In the genomic region with DNA sequence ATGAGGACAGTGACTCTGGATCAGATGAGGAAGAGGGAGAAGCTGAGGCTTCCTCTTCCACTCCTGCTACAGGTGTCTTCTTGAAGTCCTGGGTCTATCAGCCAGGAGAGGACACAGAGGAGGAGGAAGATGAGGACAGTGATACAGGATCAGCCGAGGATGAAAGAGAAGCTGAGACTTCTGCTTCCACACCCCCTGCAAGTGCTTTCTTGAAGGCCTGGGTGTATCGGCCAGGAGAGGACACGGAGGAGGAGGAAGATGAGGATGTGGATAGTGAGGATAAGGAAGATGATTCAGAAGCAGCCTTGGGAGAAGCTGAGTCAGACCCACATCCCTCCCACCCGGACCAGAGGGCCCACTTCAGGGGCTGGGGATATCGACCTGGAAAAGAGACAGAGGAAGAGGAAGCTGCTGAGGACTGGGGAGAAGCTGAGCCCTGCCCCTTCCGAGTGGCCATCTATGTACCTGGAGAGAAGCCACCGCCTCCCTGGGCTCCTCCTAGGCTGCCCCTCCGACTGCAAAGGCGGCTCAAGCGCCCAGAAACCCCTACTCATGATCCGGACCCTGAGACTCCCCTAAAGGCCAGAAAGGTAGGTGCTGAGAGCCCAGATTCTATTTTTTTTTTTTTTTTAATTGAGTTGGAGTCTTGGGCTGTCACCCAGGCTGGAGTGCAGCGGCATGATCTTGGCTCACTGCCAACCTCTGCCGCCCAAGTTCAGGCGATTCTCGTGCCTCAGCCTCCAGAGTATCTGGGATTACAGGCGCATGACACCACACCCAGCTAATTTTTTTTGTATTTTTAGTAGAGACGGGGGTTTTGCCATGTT, we compare ENCODE assay signal across 7 cellular contexts. TPM values are rescaled to one million over a fixed set of nuclear protein-coding genes. Genes with fewer than 3 reads are reported as not detected.
DNase-seq lines count a peak whose midpoint lies in the region; ATAC-seq and TF ChIP-seq lines count a peak whose summit lies in the region.
"Had no signal": no experiment of that assay in that cellular context is flagged by ENCODE, and none has a peak within 500 bp of the region (broad histone marks: within the 10 kb centered on the region; RNA-seq: fewer than 3 reads in every experiment).

No MANE protein-coding gene starts in this region.

- peak overlapping the region; percentile 100 for H3K4me3 ChIP-seq in CD4-positive, CD25-positive, alpha-beta regulatory T cell (ENCODE audit: low read depth, low read length)
- H3K4me3 ChIP-seq in Loucy (ENCODE audit: low read length, poor library complexity, severe bottlenecking) (peak overlapping the region; percentile 95), choroid plexus epithelial cell (ENCODE audit: low read depth, low read length) (peak overlapping the region; percentile 100), ovary (peak overlapping the region; percentile 97)

- peak overlapping the region; percentile 98 to 100 (median 99) for H3K4me3 Mint-ChIP-seq in CD4-positive, CD25-positive, alpha-beta regulatory T cell

- ATAC-seq in CD4-positive, CD25-positive, alpha-beta regulatory T cell (ENCODE audit: low read depth in 2 of 2), result no peak
- no peak for ATAC-seq in GM21717 (IDR thresholded peaks at IDR 0.05; ENCODE audit: unreplicated experiment)

- H3K4me2 ChIP-seq in Loucy (ENCODE audit: low read depth, low read length, poor library complexity, severe bottlenecking), result peak overlapping the region; percentile 88

- no peak overlapping the region for H2AFZ ChIP-seq in Loucy (ENCODE audit: low read length)

- H3K4me1 Mint-ChIP-seq in CD4-positive, CD25-positive, alpha-beta regulatory T cell, result peaks cover 11 to 54% (median 42%) of the 10 kb centered on the region in 4 donors

- H3K36me3 Mint-ChIP-seq in CD4-positive, CD25-positive, alpha-beta regulatory T cell, result peaks cover 31% of the 10 kb centered on the region

- TF ChIP-seq CTCF in Loucy (conservative IDR thresholded peaks at IDR 0.05; ENCODE audit: low read length), result no peak
- TF ChIP-seq CTCF in choroid plexus epithelial cell (conservative IDR thresholded peaks at IDR 0.05; ENCODE audit: low read depth, low read length), result no peak
- TF ChIP-seq CTCF in ovary (IDR thresholded peaks at IDR 0.05), result no peak

- H3K9ac ChIP-seq in Loucy (ENCODE audit: low read depth, low read length, poor library complexity, severe bottlenecking), result peak overlapping the region; percentile 67

- peaks cover 26% of the 10 kb centered on the region for H3K36me3 ChIP-seq in CD4-positive, CD25-positive, alpha-beta regulatory T cell (ENCODE audit: control insufficient read depth, insufficient read depth, low read length)
- no peaks in the 10 kb centered on the region for H3K36me3 ChIP-seq in Loucy (ENCODE audit: insufficient read depth, low read length)
- H3K36me3 ChIP-seq in ovary, result no peaks in the 10 kb centered on the region

- peaks cover 0 to 2% (median 0%) of the 10 kb centered on the region in 7 donors for H3K9me3 Mint-ChIP-seq in CD4-positive, CD25-positive, alpha-beta regulatory T cell

- no peaks in the 10 kb centered on the region for H3K27me3 ChIP-seq in CD4-positive, CD25-positive, alpha-beta regulatory T cell (ENCODE audit: control insufficient read depth, insufficient read depth, low read length)
- H3K27me3 ChIP-seq in Loucy (ENCODE audit: insufficient read depth, low read length, poor library complexity, severe bottlenecking), result no peaks in the 10 kb centered on the region
- no peaks in the 10 kb centered on the region for H3K27me3 ChIP-seq in ovary

- no peak for TF ChIP-seq EP300 in ovary (IDR thresholded peaks at IDR 0.05)

- peaks cover 42% of the 10 kb centered on the region for H3K4me1 ChIP-seq in CD4-positive, CD25-positive, alpha-beta regulatory T cell (ENCODE audit: control insufficient read depth, insufficient read depth, low read length, poor library complexity, severe bottlenecking)
- H3K4me1 ChIP-seq in Loucy (ENCODE audit: insufficient read depth, low read length, poor library complexity, severe bottlenecking) (peaks cover 32% of the 10 kb centered on the region), ovary (ENCODE audit: insufficient read depth) (peaks cover 9% of the 10 kb centered on the region)

- peak overlapping the region; percentile 99 to 100 (median 99) for H3K27ac Mint-ChIP-seq in CD4-positive, CD25-positive, alpha-beta regulatory T cell

- H3K9me3 ChIP-seq in CD4-positive, CD25-positive, alpha-beta regulatory T cell (ENCODE audit: control insufficient read depth in 2 of 2, low read length in 2 of 2), result no peaks in the 10 kb centered on the region
- H3K9me3 ChIP-seq in Loucy (ENCODE audit: insufficient read depth, low read depth, low read length), result no peaks in the 10 kb centered on the region
- no peaks in the 10 kb centered on the region for H3K9me3 ChIP-seq in ovary

- intact Hi-C loops in ovary (cut with DNase I), result loop anchor here in 1 of 4 donors (10.0 kb wide), 1 partner anchor 90 kb away; the partner anchor contains the start of gene FTL

- 10 to 16% (median 13%) methylated on average over 17 of the region's 17 CpGs for WGBS in ovary, 3 donors

- H3K27me3 Mint-ChIP-seq in CD4-positive, CD25-positive, alpha-beta regulatory T cell, result peaks cover 21% of the 10 kb centered on the region

- H3K27ac ChIP-seq in CD4-positive, CD25-positive, alpha-beta regulatory T cell (ENCODE audit: insufficient read depth, low read length, poor library complexity, severe bottlenecking), result peak overlapping the region; percentile 100
- H3K27ac ChIP-seq in ovary, result peak overlapping the region; percentile 99

- no peak for TF ChIP-seq POLR2A in ovary (IDR thresholded peaks at IDR 0.05)

- H3K79me2 ChIP-seq in Loucy (ENCODE audit: insufficient read depth, low read length), result peaks cover 29% of the 10 kb centered on the region; the same call in 1 of the 2 replicates

- H3K9me2 ChIP-seq in Loucy (replicated peaks; ENCODE audit: low read depth, low read length), result no peaks in the 10 kb centered on the region

- no peaks in the 10 kb centered on the region for H3F3A ChIP-seq in Loucy (ENCODE audit: low read depth)

- peaks cover 24% of the 10 kb centered on the region for H4K20me1 ChIP-seq in Loucy (ENCODE audit: insufficient read depth, low read length, poor library complexity, severe bottlenecking)

- peak; percentile 22 to 40 (median 35) for DNase-seq in CD4-positive, CD25-positive, alpha-beta regulatory T cell
- DNase-seq in choroid plexus epithelial cell (ENCODE audit: low read depth) (peak; percentile 44), ovary (peak; percentile 50 to 69 (median 60)), NCI-H446 treated with DMSO at 0.1 percent for 48 hours (lab: John Stamatoyannopoulos, UW) (no peak)

RNA-seq across cellular contexts. Expression of gene PPP1R15A, which starts 2.3 kb away (rescaled TPM):
- total RNA-seq in CD4-positive, CD25-positive, alpha-beta regulatory T cell, result 840 TPM
- 10 to 100 TPM; 39.1 to 65.6 (median 52.4) TPM for polyA plus RNA-seq in CD4-positive, CD25-positive, alpha-beta regulatory T cell
- total RNA-seq in ovary, result 100 to 1,000 TPM in 1 of 7 donors, 10 to 100 TPM in 6; 22.8 to 156 (median 40.1) TPM
- polyA plus RNA-seq in ovary, result 10 to 100 TPM; 63.2 to 66.2 TPM

RNA-seq across cellular contexts. Expression of gene PLEKHA4, which starts 6.1 kb away (rescaled TPM):
- 2.8 TPM for total RNA-seq in CD4-positive, CD25-positive, alpha-beta regulatory T cell
- 1 to 10 TPM in 3 of 4 donors, under 1 TPM in 1; 0.84 to 4.6 (median 1.7) TPM for polyA plus RNA-seq in CD4-positive, CD25-positive, alpha-beta regulatory T cell
- 10 to 100 TPM; 18.3 to 96.5 (median 52.7) TPM for total RNA-seq in ovary
- polyA plus RNA-seq in ovary, result 10 to 100 TPM; 18.8 to 50.9 TPM

RNA-seq across cellular contexts. Expression of gene TULP2, which starts 24.0 kb away (rescaled TPM):
- total RNA-seq in CD4-positive, CD25-positive, alpha-beta regulatory T cell, result not detected
- polyA plus RNA-seq in CD4-positive, CD25-positive, alpha-beta regulatory T cell, result not detected
- total RNA-seq in ovary, result 1 to 10 TPM in 5 of 7 donors, not detected in 2; 1.8 to 3.3 (median 2.5) TPM
- polyA plus RNA-seq in ovary, result under 1 TPM; 0.35 to 0.40 TPM
- total RNA-seq: T-helper 2 cell treated with Interferon-gamma antibody and Interleukin-4, amounts not matched to agents 100 ng/mL and 5 ng/mL, for 36 hours had no signal

RNA-seq across cellular contexts. Expression of gene NUCB1, which starts 25.6 kb away (rescaled TPM):
- total RNA-seq in CD4-positive, CD25-positive, alpha-beta regulatory T cell, result 133 TPM
- polyA plus RNA-seq in CD4-positive, CD25-positive, alpha-beta regulatory T cell, result 10 to 100 TPM; 72.8 to 99.3 (median 86.4) TPM
- total RNA-seq in ovary, result 100 to 1,000 TPM; 128 to 249 (median 189) TPM
- 100 to 1,000 TPM; 141 to 230 TPM for polyA plus RNA-seq in ovary

RNA-seq across cellular contexts. Expression of gene HSD17B14, which starts 38.2 kb away (rescaled TPM):
- total RNA-seq in CD4-positive, CD25-positive, alpha-beta regulatory T cell, result 0.49 TPM
- 1 to 10 TPM in 1 of 4 donors, under 1 TPM in 3; 0.29 to 2.0 (median 0.61) TPM for polyA plus RNA-seq in CD4-positive, CD25-positive, alpha-beta regulatory T cell
- total RNA-seq in ovary, result 10 to 100 TPM; 22.9 to 82.8 (median 46.1) TPM
- 10 to 100 TPM; 10.6 to 78.7 TPM for polyA plus RNA-seq in ovary
